ENCODE assay signal across 2 cellular contexts in genomic region chr19:51065221-51065960, GRCh38.
TF ChIP-seq lines count a peak whose summit lies in the region.

No MANE protein-coding gene starts in this region.

TF ChIP-seq in A549, 52 proteins besides CTCF, POLR2A, EP300 and RAD21 (continued from another document):
- no peak for TF ChIP-seq USF2 (IDR thresholded peaks at IDR 0.05)
- TF ChIP-seq KDM1A (IDR thresholded peaks at IDR 0.05; ENCODE audit: low read depth): no peak
- no peak for TF ChIP-seq ATOH8 (CRISPR knock-in tag; IDR thresholded peaks at IDR 0.05; ENCODE audit: low read depth)
- TF ChIP-seq KDM5A (IDR thresholded peaks at IDR 0.05): no peak
- no peak for TF ChIP-seq REST (IDR thresholded peaks at IDR 0.05)
- no peak for TF ChIP-seq HDAC2 (IDR thresholded peaks at IDR 0.05)
- no peak for TF ChIP-seq PHF8 (IDR thresholded peaks at IDR 0.05; ENCODE audit: borderline replicate concordance, low read depth)
TF ChIP-seq in A549: peak in this region for 0.

TF ChIP-seq in SK-N-SH, 30 proteins besides CTCF, POLR2A, EP300 and RAD21 (continued from another document):
- TF ChIP-seq USF1 (IDR thresholded peaks at IDR 0.05; ENCODE audit: borderline replicate concordance, low read depth): no peak
- no peak for TF ChIP-seq NRF1 (IDR thresholded peaks at IDR 0.05; ENCODE audit: low read depth, low read length)
- no peak for TF ChIP-seq TCF12 (IDR thresholded peaks at IDR 0.05)
- no peak for TF ChIP-seq GATA2 (CRISPR knock-in tag; IDR thresholded peaks at IDR 0.05)
- no peak for TF ChIP-seq PBX3 (IDR thresholded peaks at IDR 0.05)
- TF ChIP-seq TAF1 (IDR thresholded peaks at IDR 0.05; ENCODE audit: borderline replicate concordance, low read depth, low read length): no peak
- TF ChIP-seq SIN3A (IDR thresholded peaks at IDR 0.05; ENCODE audit: borderline replicate concordance, low read depth, low read length): no peak
- no peak for TF ChIP-seq REST (IDR thresholded peaks at IDR 0.05; ENCODE audit: low read depth, low read length)
- TF ChIP-seq MEF2A (IDR thresholded peaks at IDR 0.05; ENCODE audit: borderline replicate concordance, low read depth): no peak
- TF ChIP-seq ELF1 (IDR thresholded peaks at IDR 0.05): no peak
- TF ChIP-seq IRF3 (IDR thresholded peaks at IDR 0.05; ENCODE audit: low read depth, low read length): no peak
- TF ChIP-seq FOXM1 (IDR thresholded peaks at IDR 0.05; ENCODE audit: low read depth): no peak
- no peak for TF ChIP-seq RCOR1 (IDR thresholded peaks at IDR 0.05; ENCODE audit: low read length)
- no peak for TF ChIP-seq MAX (IDR thresholded peaks at IDR 0.05; ENCODE audit: low read depth)
- no peak for TF ChIP-seq USF2 (IDR thresholded peaks at IDR 0.05; ENCODE audit: borderline replicate concordance, low read depth, low read length)
- no peak for TF ChIP-seq FOSL2 (IDR thresholded peaks at IDR 0.05; ENCODE audit: borderline replicate concordance, low read depth)
- TF ChIP-seq FOXJ3 (CRISPR knock-in tag; IDR thresholded peaks at IDR 0.05): no peak
